ENCODE assay signal across 24 cellular contexts in genomic region chr3:69297525-69297924, GRCh38.
DNase-seq lines count a peak whose midpoint lies in the region; ATAC-seq and TF ChIP-seq lines count a peak whose summit lies in the region.
"Had no signal": no experiment of that assay in that cellular context is flagged by ENCODE, and none has a peak within 500 bp of the region (broad histone marks: within the 10 kb centered on the region; RNA-seq: fewer than 3 reads in every experiment).

No MANE protein-coding gene starts in this region.

- H3K4me1 Mint-ChIP-seq in type B pancreatic cell (ENCODE audit: unreplicated experiment): peaks cover 53% of the 10 kb centered on the region

- no peak overlapping the region for H2BK120ac ChIP-seq in neuronal stem cell (ENCODE audit: low read depth, low read length)

- H3K27me3 ChIP-seq in adipocyte (replicated peaks; ENCODE audit: control insufficient read depth, insufficient read depth, low read length): no peaks in the 10 kb centered on the region
- H3K27me3 ChIP-seq in neuronal stem cell (ENCODE audit: control insufficient read depth in 3 of 3, insufficient read depth in 3 of 3, low read depth in 1 of 3, low read length in 3 of 3): no peaks in the 10 kb centered on the region
- H3K27me3 ChIP-seq: BLaER1 treated with 17β-estradiol and CSF1 and Interleukin-3, amounts not matched to agents 10 nM and 100 nM had no signal

- H2BK15ac ChIP-seq in neuronal stem cell (ENCODE audit: low read length): no peak overlapping the region

- H3K4ac ChIP-seq in neuronal stem cell (ENCODE audit: low read length): no peak overlapping the region

- peak; percentile 35 for DNase-seq in SK-N-DZ (ENCODE audit: low spot score)
- DNase-seq in adipocyte (ENCODE audit: low read depth): peak; percentile 50
- no peak for DNase-seq in left colon
- no peak for DNase-seq in type B pancreatic cell (ENCODE audit: extremely low spot score, unreplicated experiment)
- no peak for DNase-seq in medulla oblongata (ENCODE audit: extremely low spot score)
- DNase-seq in neuronal stem cell (ENCODE audit: low spot score): no peak
- no peak for DNase-seq in activated CD4-positive, alpha-beta T cell treated with anti-CD3 and anti-CD28 coated beads, Interleukin-2, amount 50 U/mL, for 48 hours
- DNase-seq: AML-193; CD4-positive, alpha-beta T cell; COR-L47; DMS53; EL; GDM1; Kasumi-1; MV-4-11; NCI-H1105; NCI-H1436 treated with DMSO at 0.1 percent for 48 hours; NCI-H187 treated with DMSO at 0.1 percent for 48 hours; NCI-H2171 treated with DMSO at 0.1 percent for 48 hours; NCI-H524; NCI-H774 had no signal

- H3K18ac ChIP-seq in neuronal stem cell (ENCODE audit: low read length): no peak overlapping the region

- H3K27ac Mint-ChIP-seq in type B pancreatic cell: peak overlapping the region; percentile 71
- H3K27ac Mint-ChIP-seq: CD4-positive, alpha-beta T cell had no signal

- no peak overlapping the region for H3K4me3 ChIP-seq in adipocyte (ENCODE audit: low read length)
- H3K4me3 ChIP-seq in neuronal stem cell (ENCODE audit: low read length in 2 of 2): no peak overlapping the region
- H3K4me3 ChIP-seq: A549; BLaER1 treated with 17β-estradiol and CSF1 and Interleukin-3, amounts not matched to agents 10 nM and 100 nM had no signal

- H3K14ac ChIP-seq in neuronal stem cell (ENCODE audit: low read length): no peak overlapping the region

- H3K9ac ChIP-seq in adipocyte (ENCODE audit: low read length): no peak overlapping the region
- H3K9ac ChIP-seq in neuronal stem cell (ENCODE audit: low read depth, low read length, poor library complexity): no peak overlapping the region
- H3K9ac ChIP-seq: BLaER1 treated with 17β-estradiol and CSF1 and Interleukin-3, amounts not matched to agents 10 nM and 100 nM had no signal

- H4K91ac ChIP-seq in neuronal stem cell (ENCODE audit: low read depth, low read length, poor library complexity): no peak overlapping the region

- no peaks in the 10 kb centered on the region for H3K9me3 Mint-ChIP-seq in type B pancreatic cell
- H3K9me3 Mint-ChIP-seq: CD4-positive, alpha-beta T cell had no signal

- ATAC-seq in left colon: peak; percentile 30
- ATAC-seq: A549, HepG2 had no signal

- H3K9me3 ChIP-seq in adipocyte (ENCODE audit: control insufficient read depth, low read length) (no peaks in the 10 kb centered on the region), neuronal stem cell (replicated peaks in 1 of 2; ENCODE audit: control insufficient read depth in 2 of 2, insufficient read depth in 1 of 2, low read depth in 1 of 2, low read length in 2 of 2) (no peaks in the 10 kb centered on the region)
- H3K9me3 ChIP-seq: A549; BLaER1 treated with 17β-estradiol and CSF1 and Interleukin-3, amounts not matched to agents 10 nM and 100 nM had no signal

- H3K36me3 ChIP-seq in adipocyte (ENCODE audit: control insufficient read depth, insufficient read depth, low read length, severe bottlenecking) (no peaks in the 10 kb centered on the region), neuronal stem cell (replicated peaks in 1 of 2; ENCODE audit: control insufficient read depth in 2 of 2, insufficient read depth in 2 of 2, low read length in 2 of 2) (no peaks in the 10 kb centered on the region)

- H2BK5ac ChIP-seq in neuronal stem cell (ENCODE audit: low read length): no peak overlapping the region

- WGBS in neuronal stem cell (ENCODE audit: extremely low coverage in 2 of 2, insufficient read length in 2 of 2, insufficient replicate concordance in 1 of 2), 2 donors: no CpG with 5 or more reads among the region's 2 CpGs

- no peak overlapping the region for H3K23ac ChIP-seq in neuronal stem cell (ENCODE audit: low read depth, low read length, poor library complexity)

- TF ChIP-seq CTCF in type B pancreatic cell (conservative IDR thresholded peaks at IDR 0.05): no peak

- H3K36me3 Mint-ChIP-seq in type B pancreatic cell: no peaks in the 10 kb centered on the region

- H3K4me1 ChIP-seq in adipocyte (ENCODE audit: control insufficient read depth, insufficient read depth, low read length): peaks cover 14% of the 10 kb centered on the region
- peaks cover 11 to 21% of the 10 kb centered on the region in 2 donors for H3K4me1 ChIP-seq in neuronal stem cell (ENCODE audit: control insufficient read depth in 2 of 2, insufficient read depth in 1 of 2, low read depth in 1 of 2, low read length in 2 of 2)

- no peak overlapping the region for H2BK12ac ChIP-seq in neuronal stem cell (ENCODE audit: low read length)

- no peaks in the 10 kb centered on the region for H3K27me3 Mint-ChIP-seq in type B pancreatic cell
- H3K27me3 Mint-ChIP-seq: CD4-positive, alpha-beta T cell had no signal

- no peak overlapping the region for H4K8ac ChIP-seq in neuronal stem cell (ENCODE audit: low read depth, low read length)

- H3K27ac ChIP-seq in neuronal stem cell (replicated peaks; ENCODE audit: low read length): no peak overlapping the region
- H3K27ac ChIP-seq: A549; BLaER1 treated with 17β-estradiol and CSF1 and Interleukin-3, amounts not matched to agents 10 nM and 100 nM had no signal

- no peak overlapping the region for H2AFZ ChIP-seq in neuronal stem cell (ENCODE audit: low read length)

- no peaks in the 10 kb centered on the region for H3K79me1 ChIP-seq in neuronal stem cell (ENCODE audit: low read depth, low read length)

- H3K4me2 ChIP-seq in neuronal stem cell (ENCODE audit: insufficient read depth, low read length, poor library complexity, severe bottlenecking): no peak overlapping the region
- H3K4me2 ChIP-seq: A549; BLaER1 treated with 17β-estradiol and CSF1 and Interleukin-3, amounts not matched to agents 10 nM and 100 nM had no signal

- peak overlapping the region; percentile 44 for H3K4me3 Mint-ChIP-seq in type B pancreatic cell
- H3K4me3 Mint-ChIP-seq: CD4-positive, alpha-beta T cell had no signal

- intact Hi-C loops in left colon (cut with DNase I, micrococcal nuclease): no loop called here

- H2AK5ac ChIP-seq in neuronal stem cell (ENCODE audit: low read depth, low read length): no peak overlapping the region

Comparison
In these comparisons a context has a peak if more than half of its experiments do, and no peak if none do; other contexts are left out.
1. DNase-seq: peak in SK-N-DZ (single experiment) and adipocyte (single experiment); none in left colon (0 of 2), type B pancreatic cell (single experiment), medulla oblongata (single experiment), neuronal stem cell (single experiment) and activated CD4-positive, alpha-beta T cell treated with anti-CD3 and anti-CD28 coated beads, Interleukin-2, amount 50 U/mL, for 48 hours (0 of 2).